In the genomic region with DNA sequence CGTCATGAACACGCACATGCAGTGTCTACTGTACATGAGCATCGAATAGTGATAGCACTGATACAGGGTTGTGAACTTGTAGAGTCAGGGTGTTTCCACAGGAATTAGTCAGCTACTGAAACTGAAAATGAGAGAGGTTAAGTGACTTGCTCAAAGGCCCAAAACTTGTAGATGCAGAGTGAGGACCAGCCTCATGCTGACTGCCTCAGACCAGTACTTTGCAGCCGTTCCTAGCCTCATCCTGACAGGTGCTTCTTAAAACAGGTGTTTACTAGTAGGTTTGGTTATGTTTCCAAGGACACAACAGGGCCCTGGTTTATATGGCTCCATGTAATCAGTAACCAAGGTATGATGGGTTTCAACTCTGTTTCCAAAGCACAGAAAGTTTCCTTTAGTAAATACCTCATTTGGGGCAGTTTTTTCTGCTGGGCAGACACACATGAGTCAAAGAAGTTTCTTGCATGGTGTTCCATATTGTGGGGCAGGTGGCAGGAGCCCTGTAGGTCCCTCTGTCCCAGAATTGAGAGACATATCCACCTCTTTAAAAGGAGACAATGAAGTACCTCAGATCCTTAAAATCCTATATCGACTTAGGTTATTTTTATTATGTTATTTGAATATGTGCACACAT, we compare ENCODE assay signal across 10 cellular contexts. TPM values are rescaled to one million over a fixed set of nuclear protein-coding genes. Genes with fewer than 3 reads are reported as not detected.
DNase-seq lines count a peak whose midpoint lies in the region; ATAC-seq lines count a peak whose summit lies in the region.
"Had no signal": no experiment of that assay in that cellular context is flagged by ENCODE, and none has a peak within 500 bp of the region (broad histone marks: within the 10 kb centered on the region; RNA-seq: fewer than 3 reads in every experiment).

No MANE protein-coding gene starts in this region.

- H3K9me3 Mint-ChIP-seq in activated CD8-positive, alpha-beta T cell treated with anti-CD3 and anti-CD28 coated beads, Interleukin-2, amount 10 ng/mL, durations not matched to agents 7 days and 5 days (ENCODE audit: insufficient read depth), result no peaks in the 10 kb centered on the region
- H3K9me3 Mint-ChIP-seq: activated T-helper 2 cell treated with anti-CD3 and anti-CD28 coated beads, Interferon-gamma antibody, Interleukin-2, Interleukin-4, amounts not matched to agents 10 μg/mL and 5 μg/mL and 100 μg/mL, durations not matched to agents 14 hours and 24 hours and 36 hours had no signal

- H3K27ac Mint-ChIP-seq in activated CD8-positive, alpha-beta T cell treated with anti-CD3 and anti-CD28 coated beads, Interleukin-2, amount 10 ng/mL, durations not matched to agents 7 days and 5 days, result no peak overlapping the region
- H3K27ac Mint-ChIP-seq: activated T-helper 2 cell treated with anti-CD3 and anti-CD28 coated beads, Interferon-gamma antibody, Interleukin-2, Interleukin-4, amounts not matched to agents 10 μg/mL and 5 μg/mL and 100 μg/mL, durations not matched to agents 14 hours and 24 hours and 36 hours had no signal

- CTCF ChIA-PET in activated CD8-positive, alpha-beta T cell treated with anti-CD3 and anti-CD28 coated beads, Interleukin-2, amount 10 ng/mL, durations not matched to agents 7 days and 5 days (lab: Charles Lee), result interaction anchor here (1.8 kb wide), 1 partner anchor 11 kb away, joined by 5 read pairs; no protein-coding TSS in a partner anchor

- H3K27me3 Mint-ChIP-seq in activated CD8-positive, alpha-beta T cell treated with anti-CD3 and anti-CD28 coated beads, Interleukin-2, amount 10 ng/mL, durations not matched to agents 7 days and 5 days (ENCODE audit: low read depth), result peaks cover 13% of the 10 kb centered on the region

- peaks cover 2% of the 10 kb centered on the region for H3K4me1 Mint-ChIP-seq in activated CD8-positive, alpha-beta T cell treated with anti-CD3 and anti-CD28 coated beads, Interleukin-2, amount 10 ng/mL, durations not matched to agents 7 days and 5 days (ENCODE audit: low read depth)

- POLR2A ChIA-PET in activated CD8-positive, alpha-beta T cell treated with anti-CD3 and anti-CD28 coated beads, Interleukin-2, amount 10 ng/mL, durations not matched to agents 7 days and 5 days (lab: Charles Lee), result no interaction called here

- in situ Hi-C loops in ACHN (cut with HindIII; ENCODE audit: low pct_ligation_motif_present, low pct_unique_long_range_greater_than_20kb, low sequenced_read_pairs), result no loop called here

- peak; percentile 91 for ATAC-seq in GM18519 (IDR thresholded peaks at IDR 0.05; ENCODE audit: low FRiP score, unreplicated experiment)
- ATAC-seq in GM19455 (IDR thresholded peaks at IDR 0.05; ENCODE audit: unreplicated experiment), result peak; percentile 73
- ATAC-seq in HG03025 (IDR thresholded peaks at IDR 0.05; ENCODE audit: low FRiP score, unreplicated experiment), result peak; percentile 81
- peak; percentile 23 for ATAC-seq in activated CD8-positive, alpha-beta T cell treated with anti-CD3 and anti-CD28 coated beads, Interleukin-2, amount 10 ng/mL, durations not matched to agents 7 days and 5 days

- H3K4me3 Mint-ChIP-seq in activated CD8-positive, alpha-beta T cell treated with anti-CD3 and anti-CD28 coated beads, Interleukin-2, amount 10 ng/mL, durations not matched to agents 7 days and 5 days, result no peak overlapping the region

- DNase-seq in activated CD8-positive, alpha-beta T cell treated with anti-CD3 and anti-CD28 coated beads, Interleukin-2, amount 10 ng/mL, durations not matched to agents 7 days and 5 days, result no peak
- DNase-seq in OCI-M1 (lab: John Stamatoyannopoulos, UW) (no peak), retina (no peak), ACHN (no peak)
- no peak for DNase-seq in activated CD8-positive, alpha-beta memory T cell treated with anti-CD3 and anti-CD28 coated beads, Interleukin-2, amount 50 U/mL, for 48 hours
- DNase-seq: NCI-H1930 had no signal

- no peaks in the 10 kb centered on the region for H3K36me3 Mint-ChIP-seq in activated CD8-positive, alpha-beta T cell treated with anti-CD3 and anti-CD28 coated beads, Interleukin-2, amount 10 ng/mL, durations not matched to agents 7 days and 5 days (ENCODE audit: low read depth)

RNA-seq across cellular contexts. Expression of gene FGF9, which starts 16.0 kb away (rescaled TPM):
- total RNA-seq in activated CD8-positive, alpha-beta T cell treated with anti-CD3 and anti-CD28 coated beads, Interleukin-2, amount 10 ng/mL, durations not matched to agents 7 days and 5 days, result under 1 TPM in 1 of 2 experiments, not detected in 1; 0.21 TPM

Comparison
In these comparisons a context has a peak if more than half of its experiments do, and no peak if none do; other contexts are left out.
1. ATAC-seq: peak in every context shown above with its lines; median percentile 91 in GM18519; 81 in HG03025; 73 in GM19455; 23 in activated CD8-positive, alpha-beta T cell treated with anti-CD3 and anti-CD28 coated beads, Interleukin-2, amount 10 ng/mL, durations not matched to agents 7 days and 5 days.